Comparison of ENCODE assay signal across 27 cellular contexts in genomic region chr4:77787969-77788368, GRCh38.
"Had no signal": no experiment of that assay in that cellular context is flagged by ENCODE, and none has a peak within 500 bp of the region (broad histone marks: within the 10 kb centered on the region; RNA-seq: fewer than 3 reads in every experiment).

No MANE protein-coding gene starts in this region.

- H3K27me3 Mint-ChIP-seq: activated B cell treated with CpG ODN at 0.5 μM for 24 hours; activated CD4-positive, alpha-beta T cell treated with anti-CD3 and anti-CD28 coated beads, Interleukin-2, amount 10 ng/mL, durations not matched to agents 24 days and 14 days; activated CD8-positive, alpha-beta memory T cell treated with anti-CD3 and anti-CD28 coated beads, Interleukin-2, amount 10 ng/mL, durations not matched to agents 7 days and 5 days; activated naive CD8-positive, alpha-beta T cell treated with anti-CD3 and anti-CD28 coated beads, Interleukin-2, amount 10 ng/mL, durations not matched to agents 7 days and 5 days; activated T-cell treated with anti-CD3 and anti-CD28 coated beads, Interleukin-2, amount 50 U/mL, for 24 hours had no signal

- H3K9ac ChIP-seq: SK-N-SH had no signal

- H3K27me3 ChIP-seq: adrenal gland, breast epithelium had no signal

- H3K4me3 ChIP-seq: adrenal gland, breast epithelium had no signal

- DNase-seq: activated B cell treated with CpG ODN at 0.5 μM for 24 hours; activated CD4-positive, alpha-beta T cell treated with anti-CD3 and anti-CD28 coated beads for 1 hour; activated CD4-positive, alpha-beta T cell treated with anti-CD3 and anti-CD28 coated beads, Interleukin-2, amount 10 ng/mL, durations not matched to agents 24 days and 14 days; activated CD4-positive, alpha-beta T cell treated with anti-CD3 and anti-CD28 coated beads, Interleukin-2, amount 50 U/mL, for 48 hours; activated CD8-positive, alpha-beta memory T cell treated with anti-CD3 and anti-CD28 coated beads, Interleukin-2, amount 10 ng/mL, durations not matched to agents 7 days and 5 days; activated effector memory CD4-positive, alpha-beta T cell treated with Interleukin-2 at 50 U/mL for 16 hours; activated naive CD4-positive, alpha-beta T cell; activated naive CD8-positive, alpha-beta T cell treated with anti-CD3 and anti-CD28 coated beads, Interleukin-2, amount 10 ng/mL, durations not matched to agents 7 days and 5 days; activated T-cell treated with anti-CD3 and anti-CD28 coated beads, Interleukin-2, amount 50 U/mL, for 24 hours; adrenal gland; anterior cingulate cortex; caudate nucleus; MM.1S; NCI-H1105; NCI-H1436; NCI-H1694 treated with DMSO at 0.1 percent for 48 hours; NCI-H2029 treated with DMSO at 0.1 percent for 48 hours; NCI-H510A treated with DMSO at 0.1 percent for 48 hours; NCI-H69; NK-92 treated with Interleukin-12 subunit alpha and Interleukin-12 subunit beta, amount 100 ng/mL, for 24 hours; OCI-M1; RPMI8226; SK-N-SH had no signal

- H3K36me3 ChIP-seq: adrenal gland, breast epithelium had no signal

- H3K9me3 Mint-ChIP-seq: activated B cell treated with CpG ODN at 0.5 μM for 24 hours; activated CD4-positive, alpha-beta T cell treated with anti-CD3 and anti-CD28 coated beads, Interleukin-2, amount 10 ng/mL, durations not matched to agents 24 days and 14 days; activated naive CD8-positive, alpha-beta T cell treated with anti-CD3 and anti-CD28 coated beads, Interleukin-2, amount 10 ng/mL, durations not matched to agents 7 days and 5 days; activated T-cell treated with anti-CD3 and anti-CD28 coated beads, Interleukin-2, amount 50 U/mL, for 24 hours; activated T-helper 1 cell treated with anti-CD3 and anti-CD28 coated beads, Interleukin-12 subunit alpha, Interleukin-12 subunit beta, Interleukin-2, Interleukin-4 antibody, amounts not matched to agents 30 ng/mL and 10 ng/mL and 1 ng/mL, durations not matched to agents 14 hours and 24 hours and 36 hours had no signal

- H3K9me3 ChIP-seq: adrenal gland, breast epithelium, SK-N-SH had no signal

- H3K4me3 Mint-ChIP-seq: activated B cell treated with CpG ODN at 0.5 μM for 24 hours; activated CD4-positive, alpha-beta T cell treated with anti-CD3 and anti-CD28 coated beads, Interleukin-2, amount 10 ng/mL, durations not matched to agents 24 days and 14 days; activated CD8-positive, alpha-beta memory T cell treated with anti-CD3 and anti-CD28 coated beads, Interleukin-2, amount 10 ng/mL, durations not matched to agents 7 days and 5 days; activated naive CD8-positive, alpha-beta T cell treated with anti-CD3 and anti-CD28 coated beads, Interleukin-2, amount 10 ng/mL, durations not matched to agents 7 days and 5 days; activated T-cell treated with anti-CD3 and anti-CD28 coated beads, Interleukin-2, amount 50 U/mL, for 24 hours; activated T-helper 1 cell treated with anti-CD3 and anti-CD28 coated beads, Interleukin-12 subunit alpha, Interleukin-12 subunit beta, Interleukin-2, Interleukin-4 antibody, amounts not matched to agents 30 ng/mL and 10 ng/mL and 1 ng/mL, durations not matched to agents 14 hours and 24 hours and 36 hours had no signal

- H3K27ac Mint-ChIP-seq: activated B cell treated with CpG ODN at 0.5 μM for 24 hours; activated CD4-positive, alpha-beta T cell treated with anti-CD3 and anti-CD28 coated beads, Interleukin-2, amount 10 ng/mL, durations not matched to agents 24 days and 14 days; activated CD8-positive, alpha-beta memory T cell treated with anti-CD3 and anti-CD28 coated beads, Interleukin-2, amount 10 ng/mL, durations not matched to agents 7 days and 5 days; activated naive CD8-positive, alpha-beta T cell treated with anti-CD3 and anti-CD28 coated beads, Interleukin-2, amount 10 ng/mL, durations not matched to agents 7 days and 5 days; activated T-cell treated with anti-CD3 and anti-CD28 coated beads, Interleukin-2, amount 50 U/mL, for 24 hours; activated T-helper 1 cell treated with anti-CD3 and anti-CD28 coated beads, Interleukin-12 subunit alpha, Interleukin-12 subunit beta, Interleukin-2, Interleukin-4 antibody, amounts not matched to agents 30 ng/mL and 10 ng/mL and 1 ng/mL, durations not matched to agents 14 hours and 24 hours and 36 hours had no signal

- ATAC-seq: activated CD8-positive, alpha-beta memory T cell treated with anti-CD3 and anti-CD28 coated beads, Interleukin-2, amount 10 ng/mL, durations not matched to agents 7 days and 5 days; Panc1; Right ventricle myocardium inferior had no signal

- H3K27ac ChIP-seq: adrenal gland, breast epithelium had no signal

- H3K4me2 ChIP-seq: SK-N-SH had no signal

- H3K4me1 ChIP-seq: breast epithelium had no signal
